Comparison of ENCODE assay signal across 11 cellular contexts in the genomic region with DNA sequence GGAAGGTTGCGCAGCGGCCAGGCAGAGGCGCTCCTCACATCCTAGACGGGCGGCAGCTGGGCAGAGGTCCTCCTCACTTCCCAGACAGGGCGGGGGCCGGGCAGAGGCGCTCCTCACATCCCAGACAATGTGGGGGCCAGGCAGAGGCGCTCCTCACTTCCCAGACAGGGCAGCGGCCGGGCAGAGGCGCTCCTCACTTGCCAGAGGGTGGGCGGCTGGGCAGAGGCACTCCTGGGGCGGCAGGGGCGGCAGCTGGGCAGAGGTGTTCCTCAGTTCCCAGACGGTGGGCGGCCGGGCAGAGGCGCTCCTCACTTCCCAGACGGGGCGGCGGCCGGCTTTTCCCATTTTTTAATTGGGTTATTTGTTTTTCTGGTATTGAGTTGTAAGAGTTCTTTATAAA. TPM values are rescaled to one million over a fixed set of nuclear protein-coding genes. Genes with fewer than 3 reads are reported as not detected.
"Had no signal": no experiment of that assay in that cellular context is flagged by ENCODE, and none has a peak within 500 bp of the region (broad histone marks: within the 10 kb centered on the region; RNA-seq: fewer than 3 reads in every experiment).

No MANE protein-coding gene starts in this region.

- H3K9me3 ChIP-seq: HAP-1 had no signal

- H3K9me3 Mint-ChIP-seq: HFFc6 had no signal

- H3K4me3 Mint-ChIP-seq: GM23338, H9, HFFc6 had no signal

- H3K4me3 ChIP-seq: GM23248, GM23338, HAP-1 had no signal

- H3K27ac ChIP-seq: GM23248 had no signal

- H3K27ac Mint-ChIP-seq: GM23338, H9, HFFc6 had no signal

- H3K4me1 ChIP-seq: HAP-1 had no signal

- H3K4me1 Mint-ChIP-seq: GM23338, H9 had no signal

- ATAC-seq: GM23338, HCT116 had no signal

- DNase-seq: GM23248, GOT3, H7, H9, HCEC 1CT, HFFc6 had no signal

- H3K36me3 ChIP-seq: HAP-1 had no signal

RNA-seq across cellular contexts. Expression of gene BCO2, which starts 30.8 kb away (rescaled TPM):
- total RNA-seq: GM23248 had no signal

RNA-seq across cellular contexts. Expression of gene TEX12, which starts 38.9 kb away (rescaled TPM):
- total RNA-seq: GM23338, H1, HFFc6 had no signal
- polyA plus RNA-seq: GM23248, H1 had no signal

RNA-seq across cellular contexts. Expression of gene IL18, which starts 42.2 kb away (rescaled TPM):
- total RNA-seq: H7 had no signal

RNA-seq across cellular contexts. Expression of gene PLET1, which starts 54.6 kb away (rescaled TPM):
- total RNA-seq: GM23248, GM23338, H1, H4, H7, H9, HFFc6 had no signal
- polyA plus RNA-seq: GM23248, GM23338, H1 had no signal
